In genomic region chr7:5420841-5421625, GRCh38 we compare ENCODE assay signal across 8 cellular contexts. TPM values are rescaled to one million over a fixed set of nuclear protein-coding genes. Genes with fewer than 3 reads are reported as not detected.
A peak's percentile ranks its signal among the peaks of the same experiment; 100 is the strongest.
DNase-seq lines count a peak whose midpoint lies in the region; ATAC-seq and TF ChIP-seq lines count a peak whose summit lies in the region.

No MANE protein-coding gene starts in this region.

- H3K4me3 ChIP-seq in GM12864 (ENCODE audit: low read depth, low read length) (peak overlapping the region; percentile 35), endocrine pancreas (ENCODE audit: control insufficient read depth, insufficient read depth, low read length) (no peak overlapping the region)

- peak overlapping the region; percentile 87 for H3K9ac ChIP-seq in endocrine pancreas (ENCODE audit: control insufficient read depth, insufficient read depth, low read length)

- peaks cover 47 to 72% (median 51%) of the 10 kb centered on the region in 3 donors for H3K27me3 Mint-ChIP-seq in naive B cell

- peak overlapping the region in 2 of 6 donors; percentile 41 to 94 for H3K27ac Mint-ChIP-seq in naive B cell

- peaks cover 0 to 2% (median 0%) of the 10 kb centered on the region in 7 donors for H3K9me3 Mint-ChIP-seq in naive B cell

- H3K36me3 Mint-ChIP-seq in naive B cell: no peaks in the 10 kb centered on the region

- no peaks in the 10 kb centered on the region for H3K4me1 ChIP-seq in endocrine pancreas (ENCODE audit: control insufficient read depth, insufficient read depth, low read length)

- peaks cover 42 to 48% (median 47%) of the 10 kb centered on the region in 3 donors for H3K4me1 Mint-ChIP-seq in naive B cell

- H3K9me3 ChIP-seq in endocrine pancreas (ENCODE audit: control insufficient read depth, low read length): no peaks in the 10 kb centered on the region

- ATAC-seq in naive B cell (ENCODE audit: low read depth in 2 of 2) (peak in 1 of 2 donors; percentile 7), GM21717 (IDR thresholded peaks at IDR 0.05; ENCODE audit: unreplicated experiment) (no peak), HG03520 (IDR thresholded peaks at IDR 0.05; ENCODE audit: unreplicated experiment) (no peak), GM21447 (IDR thresholded peaks at IDR 0.05; ENCODE audit: unreplicated experiment) (no peak), GM21576 (IDR thresholded peaks at IDR 0.05; ENCODE audit: unreplicated experiment) (no peak)

- TF ChIP-seq CTCF in GM12864 (IDR thresholded peaks at IDR 0.05; ENCODE audit: low read depth, low read length, missing control alignments): no peak

- peaks cover 3% of the 10 kb centered on the region for H3K36me3 ChIP-seq in endocrine pancreas (ENCODE audit: control insufficient read depth, insufficient read depth, low read length)

- DNase-seq in GM12864 (ENCODE audit: low read depth) (no peak), RKO (ENCODE audit: low spot score) (peak; percentile 31), naive B cell (peak; percentile 25)

- no peaks in the 10 kb centered on the region for H3K27me3 ChIP-seq in endocrine pancreas (ENCODE audit: control insufficient read depth, insufficient read depth, low read length)

- H3K4me3 Mint-ChIP-seq in naive B cell: peak overlapping the region; percentile 79 to 89 (median 82)

RNA-seq across cellular contexts. Expression of gene TNRC18, which starts 2.6 kb away (rescaled TPM):
- polyA plus RNA-seq in naive B cell (ENCODE audit: low read depth in 6 of 6): 1 to 10 TPM in 4 of 6 donors, under 1 TPM in 1, not detected in 1; 0.29 to 2.9 (median 2.0) TPM
